13 cellular contexts compared by ENCODE assay signal in the genomic region with DNA sequence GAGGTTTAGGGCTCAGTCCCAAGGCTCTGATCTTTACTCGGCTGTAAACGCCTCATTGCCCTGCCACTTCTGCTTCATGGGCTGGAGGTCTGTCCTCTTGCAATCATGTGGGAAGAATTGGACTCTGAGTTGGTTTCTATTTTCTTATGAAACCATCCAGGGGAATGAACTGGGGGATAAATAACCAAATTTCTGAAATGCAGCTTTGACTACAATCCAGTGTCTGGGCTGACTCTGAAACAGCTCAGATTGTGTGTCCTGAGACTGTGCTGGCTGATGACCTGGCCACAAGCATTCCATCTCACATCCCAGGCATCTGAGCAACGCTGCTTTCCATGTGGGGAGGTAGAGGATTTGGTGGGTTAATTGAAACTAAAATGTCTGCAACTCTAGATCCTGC.
A peak's percentile ranks its signal among the peaks of the same experiment; 100 is the strongest.
DNase-seq lines count a peak whose midpoint lies in the region; ATAC-seq, FAIRE-seq and TF ChIP-seq lines count a peak whose summit lies in the region.
"Had no signal": no experiment of that assay in that cellular context is flagged by ENCODE, and none has a peak within 500 bp of the region (broad histone marks: within the 10 kb centered on the region; RNA-seq: fewer than 3 reads in every experiment).

No MANE protein-coding gene starts in this region.

- H3K9ac ChIP-seq in fibroblast of lung (ENCODE audit: insufficient read depth, low read length): peak overlapping the region; percentile 41

- H3K27me3 ChIP-seq in fibroblast of lung (ENCODE audit: control insufficient read depth, insufficient read depth, low read length): no peaks in the 10 kb centered on the region

- H3K4me3 ChIP-seq in A549: no peak overlapping the region
- H3K4me3 ChIP-seq in fibroblast of lung (replicated peaks in 1 of 4; ENCODE audit: control extremely low read depth in 1 of 4, insufficient read depth in 1 of 4, low read depth in 3 of 4, low read length in 4 of 4): no peak overlapping the region

- H3K79me2 ChIP-seq in fibroblast of lung (ENCODE audit: control insufficient read depth, insufficient read depth, low read length): no peaks in the 10 kb centered on the region

- no peaks in the 10 kb centered on the region for H3K9me3 Mint-ChIP-seq in activated CD8-positive, alpha-beta T cell treated with anti-CD3 and anti-CD28 coated beads, Interleukin-2, amount 10 ng/mL, durations not matched to agents 7 days and 5 days (ENCODE audit: insufficient read depth)
- H3K9me3 Mint-ChIP-seq: nephron progenitor cell had no signal

- no peaks in the 10 kb centered on the region for H3K4me1 Mint-ChIP-seq in activated CD8-positive, alpha-beta T cell treated with anti-CD3 and anti-CD28 coated beads, Interleukin-2, amount 10 ng/mL, durations not matched to agents 7 days and 5 days (ENCODE audit: low read depth)
- H3K4me1 Mint-ChIP-seq: nephron progenitor cell had no signal

- H3K9me3 ChIP-seq in A549: no peaks in the 10 kb centered on the region
- no peaks in the 10 kb centered on the region for H3K9me3 ChIP-seq in fibroblast of lung (ENCODE audit: control insufficient read depth, insufficient read depth, low read depth, low read length)

- POLR2A ChIA-PET in A549 (lab: Yijun Ruan, JAX): no interaction called here
- POLR2A ChIA-PET in activated CD8-positive, alpha-beta T cell treated with anti-CD3 and anti-CD28 coated beads, Interleukin-2, amount 10 ng/mL, durations not matched to agents 7 days and 5 days (lab: Charles Lee): no interaction called here

- no peaks in the 10 kb centered on the region for H4K20me1 ChIP-seq in fibroblast of lung (ENCODE audit: control insufficient read depth, extremely low read depth, insufficient read depth, low read length)

- H2AFZ ChIP-seq in fibroblast of lung (ENCODE audit: low read length): no peak overlapping the region

- no peak for TF ChIP-seq RAD21 in A549 (conservative IDR thresholded peaks at IDR 0.05 in 1 of 2, IDR thresholded peaks at IDR 0.05 in 1 of 2)

- H3K27ac Mint-ChIP-seq in activated CD8-positive, alpha-beta T cell treated with anti-CD3 and anti-CD28 coated beads, Interleukin-2, amount 10 ng/mL, durations not matched to agents 7 days and 5 days: no peak overlapping the region
- H3K27ac Mint-ChIP-seq: nephron progenitor cell; stimulated activated memory B cell treated with anti-CD40 and anti-IgM and Interleukin-4, amounts not matched to agents 10 μg/mL and 1 μg/mL and 100 μg/mL, for 72 hours; T-helper 1 cell treated with Interleukin-12 subunit alpha and Interleukin-12 subunit beta and Interleukin-4 antibody, amounts not matched to agents 30 μg/mL and 1 μg/mL, for 36 hours had no signal

- WGBS in A549 (ENCODE audit: missing lambda C conversion rate): 61% methylated on average over 3 of the region's 3 CpGs

- TF ChIP-seq EP300 in A549 (IDR thresholded peaks at IDR 0.05): no peak

- peak overlapping the region; percentile 23 for H3K4me2 ChIP-seq in A549
- H3K4me2 ChIP-seq in fibroblast of lung (ENCODE audit: extremely low read depth, insufficient read depth, low read length): peak overlapping the region; percentile 65

- TF ChIP-seq CTCF in A549 (IDR thresholded peaks at IDR 0.05) (no peak), fibroblast of lung (conservative IDR thresholded peaks at IDR 0.05 in 1 of 2, IDR thresholded peaks at IDR 0.05 in 1 of 2; ENCODE audit: low read depth in 1 of 2, low read length in 2 of 2) (no peak)

- CTCF ChIA-PET in A549 (lab: Yijun Ruan, JAX): interaction anchor here (0.7 to 1.6 kb wide), 3 partner anchors 45 to 75 kb away, joined by 3 to 9 read pairs (median 4); no protein-coding TSS in a partner anchor
- CTCF ChIA-PET in activated CD8-positive, alpha-beta T cell treated with anti-CD3 and anti-CD28 coated beads, Interleukin-2, amount 10 ng/mL, durations not matched to agents 7 days and 5 days (lab: Charles Lee): no interaction called here

- H3K4me1 ChIP-seq in A549 (peaks cover 28% of the 10 kb centered on the region), fibroblast of lung (ENCODE audit: control insufficient read depth, extremely low read depth, insufficient read depth, low read length) (peaks cover 25% of the 10 kb centered on the region)

- ATAC-seq in A549: peak in 1 of 2 experiments; percentile 22; a peak in 3 of 6 replicates
- ATAC-seq in activated CD8-positive, alpha-beta T cell treated with anti-CD3 and anti-CD28 coated beads, Interleukin-2, amount 10 ng/mL, durations not matched to agents 7 days and 5 days: no peak
- ATAC-seq: stimulated activated memory B cell treated with anti-CD40 and anti-IgM and Interleukin-4, amounts not matched to agents 10 μg/mL and 1 μg/mL and 100 μg/mL, for 72 hours had no signal

- FAIRE-seq in A549 (lab: Jason Lieb, UNC): no peak
- FAIRE-seq: A204.1 had no signal

- no peaks in the 10 kb centered on the region for H3K36me3 Mint-ChIP-seq in activated CD8-positive, alpha-beta T cell treated with anti-CD3 and anti-CD28 coated beads, Interleukin-2, amount 10 ng/mL, durations not matched to agents 7 days and 5 days (ENCODE audit: low read depth)

- peak overlapping the region; percentile 68 to 75 for H3K27ac ChIP-seq in A549
- peak overlapping the region; percentile 97 for H3K27ac ChIP-seq in fibroblast of lung (ENCODE audit: insufficient read depth, low read length)

- DNase-seq in A549 (ENCODE audit: low read depth in 1 of 2, low spot score in 1 of 2) (no peak), M059J (ENCODE audit: low read depth) (peak; percentile 79), fibroblast of lung (ENCODE audit: low read depth in 2 of 2) (peak; percentile 44 to 98), myocyte (ENCODE audit: low read depth) (peak; percentile 79), amygdala (lab: John Stamatoyannopoulos, UW) (no peak), NCI-H1436 (lab: John Stamatoyannopoulos, UW) (no peak)
- DNase-seq in activated CD8-positive, alpha-beta T cell treated with anti-CD3 and anti-CD28 coated beads, Interleukin-2, amount 10 ng/mL, durations not matched to agents 7 days and 5 days: no peak
- no peak for DNase-seq in stimulated activated CD4-positive, alpha-beta T cell treated with anti-CD3 and anti-CD28 coated beads, Interleukin-4, amount 100 ng/mL, for 4 hours
- DNase-seq: NCI-H1092 treated with DMSO at 0.1 percent for 48 hours, nephron progenitor cell had no signal

- peaks cover 6% of the 10 kb centered on the region for H3K27me3 Mint-ChIP-seq in activated CD8-positive, alpha-beta T cell treated with anti-CD3 and anti-CD28 coated beads, Interleukin-2, amount 10 ng/mL, durations not matched to agents 7 days and 5 days (ENCODE audit: low read depth)
- H3K27me3 Mint-ChIP-seq: stimulated activated memory B cell treated with anti-CD40 and anti-IgM and Interleukin-4, amounts not matched to agents 10 μg/mL and 1 μg/mL and 100 μg/mL, for 72 hours had no signal

- TF ChIP-seq POLR2A in A549 (IDR thresholded peaks at IDR 0.05; ENCODE audit: low read length): no peak

- H3K36me3 ChIP-seq in fibroblast of lung (ENCODE audit: control insufficient read depth, insufficient read depth, low read length): no peaks in the 10 kb centered on the region

- no peak overlapping the region for H3K4me3 Mint-ChIP-seq in activated CD8-positive, alpha-beta T cell treated with anti-CD3 and anti-CD28 coated beads, Interleukin-2, amount 10 ng/mL, durations not matched to agents 7 days and 5 days
- H3K4me3 Mint-ChIP-seq: nephron progenitor cell; stimulated activated memory B cell treated with anti-CD40 and anti-IgM and Interleukin-4, amounts not matched to agents 10 μg/mL and 1 μg/mL and 100 μg/mL, for 72 hours; T-helper 1 cell treated with Interleukin-12 subunit alpha and Interleukin-12 subunit beta and Interleukin-4 antibody, amounts not matched to agents 30 μg/mL and 1 μg/mL, for 36 hours had no signal

TF ChIP-seq in A549, 52 proteins besides CTCF, POLR2A, EP300 and RAD21 (continues in another document):
- TF ChIP-seq RARB (CRISPR knock-in tag; IDR thresholded peaks at IDR 0.05) (no peak), TP53 (CRISPR knock-in tag; IDR thresholded peaks at IDR 0.05) (no peak), JUN (IDR thresholded peaks at IDR 0.05) (no peak), CEBPB (IDR thresholded peaks at IDR 0.05) (no peak), ZNF302 (CRISPR knock-in tag; IDR thresholded peaks at IDR 0.05) (no peak), EHMT2 (IDR thresholded peaks at IDR 0.05; ENCODE audit: low read depth) (no peak), CBX2 (IDR thresholded peaks at IDR 0.05; ENCODE audit: borderline replicate concordance, low read depth) (no peak), FOSL2 (IDR thresholded peaks at IDR 0.05) (no peak), FOSL2 (CRISPR knock-in tag; IDR thresholded peaks at IDR 0.05) (no peak), JUNB (IDR thresholded peaks at IDR 0.05) (no peak), NR3C1 (IDR thresholded peaks at IDR 0.05) (no peak), ZSCAN20 (CRISPR knock-in tag; IDR thresholded peaks at IDR 0.05) (no peak), KDM5A (IDR thresholded peaks at IDR 0.05) (no peak), GATA3 (IDR thresholded peaks at IDR 0.05; ENCODE audit: borderline replicate concordance) (no peak), KDM1A (IDR thresholded peaks at IDR 0.05; ENCODE audit: low read depth) (no peak), TFCP2L1 (CRISPR knock-in tag; IDR thresholded peaks at IDR 0.05) (no peak)
- TF ChIP-seq, protein P1, sequence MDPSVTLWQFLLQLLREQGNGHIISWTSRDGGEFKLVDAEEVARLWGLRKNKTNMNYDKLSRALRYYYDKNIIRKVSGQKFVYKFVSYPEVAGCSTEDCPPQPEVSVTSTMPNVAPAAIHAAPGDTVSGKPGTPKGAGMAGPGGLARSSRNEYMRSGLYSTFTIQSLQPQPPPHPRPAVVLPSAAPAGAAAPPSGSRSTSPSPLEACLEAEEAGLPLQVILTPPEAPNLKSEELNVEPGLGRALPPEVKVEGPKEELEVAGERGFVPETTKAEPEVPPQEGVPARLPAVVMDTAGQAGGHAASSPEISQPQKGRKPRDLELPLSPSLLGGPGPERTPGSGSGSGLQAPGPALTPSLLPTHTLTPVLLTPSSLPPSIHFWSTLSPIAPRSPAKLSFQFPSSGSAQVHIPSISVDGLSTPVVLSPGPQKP (IDR thresholded peaks at IDR 0.05; ENCODE audit: low read depth, low read length): no peak
- TF ChIP-seq, protein P2, sequence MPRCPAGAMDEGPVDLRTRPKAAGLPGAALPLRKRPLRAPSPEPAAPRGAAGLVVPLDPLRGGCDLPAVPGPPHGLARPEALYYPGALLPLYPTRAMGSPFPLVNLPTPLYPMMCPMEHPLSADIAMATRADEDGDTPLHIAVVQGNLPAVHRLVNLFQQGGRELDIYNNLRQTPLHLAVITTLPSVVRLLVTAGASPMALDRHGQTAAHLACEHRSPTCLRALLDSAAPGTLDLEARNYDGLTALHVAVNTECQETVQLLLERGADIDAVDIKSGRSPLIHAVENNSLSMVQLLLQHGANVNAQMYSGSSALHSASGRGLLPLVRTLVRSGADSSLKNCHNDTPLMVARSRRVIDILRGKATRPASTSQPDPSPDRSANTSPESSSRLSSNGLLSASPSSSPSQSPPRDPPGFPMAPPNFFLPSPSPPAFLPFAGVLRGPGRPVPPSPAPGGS (IDR thresholded peaks at IDR 0.05): no peak

Comparison
In these comparisons a context has a peak if more than half of its experiments do, and no peak if none do; other contexts are left out.
1. DNase-seq: peak in M059J (single experiment), fibroblast of lung (2 of 2) and myocyte (single experiment); none in A549 (0 of 2), activated CD8-positive, alpha-beta T cell treated with anti-CD3 and anti-CD28 coated beads, Interleukin-2, amount 10 ng/mL, durations not matched to agents 7 days and 5 days (single experiment), amygdala (0 of 56), stimulated activated CD4-positive, alpha-beta T cell treated with anti-CD3 and anti-CD28 coated beads, Interleukin-4, amount 100 ng/mL, for 4 hours (0 of 2) and NCI-H1436 (single experiment).